ENCODE assay signal across 20 cellular contexts in genomic region chr15:83926116-83926515, GRCh38.
DNase-seq lines count a peak whose midpoint lies in the region; ATAC-seq and TF ChIP-seq lines count a peak whose summit lies in the region.
"Had no signal": no experiment of that assay in that cellular context is flagged by ENCODE, and none has a peak within 500 bp of the region (broad histone marks: within the 10 kb centered on the region; RNA-seq: fewer than 3 reads in every experiment).

No MANE protein-coding gene starts in this region.

- no peak overlapping the region for H3K27ac ChIP-seq in mammary epithelial cell (ENCODE audit: insufficient read depth, low read depth, low read length)
- H3K27ac ChIP-seq: GM23248, RWPE1, SJSA1 had no signal

- H3K27ac Mint-ChIP-seq in activated T-cell treated with anti-CD3 and anti-CD28 coated beads, Interleukin-2, amount 50 U/mL, for 24 hours, result no peak overlapping the region

- no peaks in the 10 kb centered on the region for H3K9me3 Mint-ChIP-seq in activated T-cell treated with anti-CD3 and anti-CD28 coated beads, Interleukin-2, amount 50 U/mL, for 24 hours

- 11% methylated on average over 1 of the region's 1 CpG for WGBS in mammary epithelial cell (ENCODE audit: low coverage, missing lambda C conversion rate)

- no peak overlapping the region for H3K4me3 ChIP-seq in mammary epithelial cell (replicated peaks in 1 of 3; ENCODE audit: insufficient read depth in 1 of 3, low read depth in 2 of 3, low read length in 3 of 3)
- H3K4me3 ChIP-seq: GM23248, SJSA1 had no signal

- H3K4me1 ChIP-seq in mammary epithelial cell (ENCODE audit: insufficient read depth, low read length), result peaks cover 4% of the 10 kb centered on the region
- H3K4me1 ChIP-seq: SJSA1 had no signal

- peak; percentile 17 for DNase-seq in ELR (ENCODE audit: low read depth)
- peak; percentile 59 for DNase-seq in NCI-H226
- DNase-seq in mammary epithelial cell, result peak; percentile 67
- peak; percentile 93 for DNase-seq in iris pigment epithelial cell (ENCODE audit: low read depth)
- no peak for DNase-seq in pons (ENCODE audit: low spot score)
- no peak for DNase-seq in NCI-H526 treated with DMSO at 0.1 percent for 48 hours (lab: John Stamatoyannopoulos, UW)
- DNase-seq in activated T-cell treated with anti-CD3 and anti-CD28 coated beads, Interleukin-2, amount 50 U/mL, for 24 hours, result no peak
- DNase-seq: COR-L47, GM23248, Kasumi-1, NCI-H187, NCI-H345, NCI-H69, OCI-M1, SW 1271 had no signal

- CTCF ChIA-PET in mammary epithelial cell (lab: Charles Lee; ENCODE audit: low non-redundant PET), result no interaction called here

- intact Hi-C loops in mammary epithelial cell (cut with micrococcal nuclease), result no loop called here

- H3K79me2 ChIP-seq in mammary epithelial cell (ENCODE audit: insufficient read depth, low read length), result no peaks in the 10 kb centered on the region

- ATAC-seq in GM18505 (IDR thresholded peaks at IDR 0.05; ENCODE audit: unreplicated experiment), result no peak
- ATAC-seq: HCT116 had no signal

- no peaks in the 10 kb centered on the region for H3K36me3 ChIP-seq in mammary epithelial cell (ENCODE audit: insufficient read depth, low read length)
- H3K36me3 ChIP-seq: SJSA1 had no signal

- H4K20me1 ChIP-seq in mammary epithelial cell (ENCODE audit: insufficient read depth, low read length), result no peaks in the 10 kb centered on the region

- H3K9me3 ChIP-seq in mammary epithelial cell (replicated peaks; ENCODE audit: insufficient read depth, low read length), result no peaks in the 10 kb centered on the region
- H3K9me3 ChIP-seq: SJSA1 had no signal

- no TSS peak for BruUV-seq in mammary epithelial cell (replicated peaks; lab: Mats Ljungman, UMichigan)

- H3K9ac ChIP-seq in mammary epithelial cell (ENCODE audit: insufficient read depth, low read length), result no peak overlapping the region
- H3K9ac ChIP-seq: GM23248 had no signal

- dilution Hi-C loops in mammary epithelial cell (cut with HindIII; ENCODE audit: low sequenced_read_pairs), result no loop called here

- no peaks in the 10 kb centered on the region for H3K27me3 ChIP-seq in mammary epithelial cell (ENCODE audit: insufficient read depth, low read length)
- H3K27me3 ChIP-seq: SJSA1 had no signal

- peaks cover 17% of the 10 kb centered on the region for H3K27me3 Mint-ChIP-seq in activated T-cell treated with anti-CD3 and anti-CD28 coated beads, Interleukin-2, amount 50 U/mL, for 24 hours

- no peak for TF ChIP-seq POLR2A in GM18505 (IDR thresholded peaks at IDR 0.05; ENCODE audit: borderline replicate concordance, extremely low read depth, insufficient read depth, insufficient read length)

- no peak overlapping the region for H3K4me2 ChIP-seq in mammary epithelial cell (ENCODE audit: insufficient read depth, low read depth, low read length)

- H2AFZ ChIP-seq in mammary epithelial cell (ENCODE audit: low read depth, low read length), result no peak overlapping the region
- H2AFZ ChIP-seq: GM23248 had no signal

- in situ Hi-C loops in mammary epithelial cell (cut with MboI; ENCODE audit: low sequenced_read_pairs in 2 of 2), result no loop called here

- H3K36me3 Mint-ChIP-seq in activated T-cell treated with anti-CD3 and anti-CD28 coated beads, Interleukin-2, amount 50 U/mL, for 24 hours (ENCODE audit: low read depth), result no peaks in the 10 kb centered on the region
- H3K36me3 Mint-ChIP-seq: CD14-positive monocyte had no signal

- no peak for TF ChIP-seq CTCF in mammary epithelial cell (conservative IDR thresholded peaks at IDR 0.05 in 1 of 2, IDR thresholded peaks at IDR 0.05 in 1 of 2; ENCODE audit: extremely low read depth in 1 of 2, insufficient read depth in 1 of 2, low read depth in 1 of 2, low read length in 2 of 2)

- peaks cover 15% of the 10 kb centered on the region for H3K4me1 Mint-ChIP-seq in activated T-cell treated with anti-CD3 and anti-CD28 coated beads, Interleukin-2, amount 50 U/mL, for 24 hours (ENCODE audit: low read depth)
- H3K4me1 Mint-ChIP-seq: CD14-positive monocyte had no signal

- no peak overlapping the region for H3K4me3 Mint-ChIP-seq in activated T-cell treated with anti-CD3 and anti-CD28 coated beads, Interleukin-2, amount 50 U/mL, for 24 hours
- H3K4me3 Mint-ChIP-seq: CD14-positive monocyte had no signal

Comparison
In these comparisons a context has a peak if more than half of its experiments do, and no peak if none do; other contexts are left out.
1. DNase-seq: peak in ELR (single experiment), NCI-H226 (single experiment), mammary epithelial cell (single experiment) and iris pigment epithelial cell (single experiment); none in pons (single experiment), NCI-H526 treated with DMSO at 0.1 percent for 48 hours (single experiment) and activated T-cell treated with anti-CD3 and anti-CD28 coated beads, Interleukin-2, amount 50 U/mL, for 24 hours (single experiment).